ENCODE assay signal across 16 cellular contexts in the genomic region with DNA sequence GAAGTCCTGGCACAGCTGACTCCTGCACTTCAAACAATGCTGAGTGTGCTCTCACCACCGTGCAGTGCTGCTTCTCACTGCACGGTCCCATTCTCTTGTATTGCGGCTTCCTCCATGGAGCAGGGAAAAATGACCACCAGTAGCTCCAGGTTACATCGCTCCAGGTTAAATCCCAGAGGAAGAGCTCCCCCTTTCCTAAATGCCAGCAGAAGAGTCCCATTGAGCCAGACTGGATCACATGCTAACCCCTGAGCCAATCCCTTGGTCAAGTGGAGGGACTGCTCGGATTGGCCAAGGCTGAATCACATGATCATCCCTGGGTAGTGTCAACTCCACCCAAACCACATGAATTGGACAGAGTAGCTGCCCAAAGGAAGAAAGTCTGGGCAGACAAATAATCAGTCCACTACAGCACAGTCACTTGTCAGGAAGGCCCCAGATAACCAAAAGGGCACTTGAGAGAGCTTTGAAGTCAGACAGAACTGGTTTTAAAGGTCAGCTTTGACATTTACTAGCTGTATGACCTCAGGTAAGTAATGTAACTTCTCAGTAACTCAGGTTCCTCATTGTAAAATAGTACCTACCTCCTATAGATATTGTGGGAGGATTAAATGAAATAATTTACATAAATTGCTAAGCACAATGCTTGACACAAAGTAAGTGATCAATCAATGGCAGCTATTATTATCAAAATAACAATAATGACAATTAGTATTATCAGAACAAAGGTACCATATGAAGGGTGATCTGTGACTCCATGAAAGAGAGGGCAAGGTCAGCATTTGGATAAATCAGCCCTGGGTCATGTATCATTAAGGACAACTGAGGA. TPM values are rescaled to one million over a fixed set of nuclear protein-coding genes. Genes with fewer than 3 reads are reported as not detected.
DNase-seq lines count a peak whose midpoint lies in the region; ATAC-seq and TF ChIP-seq lines count a peak whose summit lies in the region.
"Had no signal": no experiment of that assay in that cellular context is flagged by ENCODE, and none has a peak within 500 bp of the region (broad histone marks: within the 10 kb centered on the region; RNA-seq: fewer than 3 reads in every experiment).

No MANE protein-coding gene starts in this region.

- H3K36me3 Mint-ChIP-seq in GM23338 (ENCODE audit: low read depth) (no peaks in the 10 kb centered on the region), WTC11 (no peaks in the 10 kb centered on the region)

- H3K4me3 Mint-ChIP-seq in GM23338 = no peak overlapping the region
- no peak overlapping the region for H3K4me3 Mint-ChIP-seq in WTC11
- H3K4me3 Mint-ChIP-seq: activated CD4-positive, alpha-beta T cell treated with anti-CD3 and anti-CD28 coated beads, Interleukin-2, amount 10 ng/mL, durations not matched to agents 7 days and 5 days had no signal

- no peak overlapping the region for H3K27ac ChIP-seq in GM23338 (ENCODE audit: low read depth)
- H3K27ac ChIP-seq in left lung = peak overlapping the region in 1 of 2 donors; percentile 30
- H3K27ac ChIP-seq: ascending aorta, PC-9 had no signal

- CTCF ChIA-PET in WTC11 (lab: Charles Lee) = interaction anchor here (1.1 kb wide), 1 partner anchor 21 kb away, joined by 3 read pairs; no protein-coding TSS in a partner anchor

- no peaks in the 10 kb centered on the region for H3K9me3 Mint-ChIP-seq in GM23338
- H3K9me3 Mint-ChIP-seq in WTC11 = no peaks in the 10 kb centered on the region
- H3K9me3 Mint-ChIP-seq: activated CD4-positive, alpha-beta T cell treated with anti-CD3 and anti-CD28 coated beads, Interleukin-2, amount 10 ng/mL, durations not matched to agents 7 days and 5 days had no signal

- H2AFZ ChIP-seq in GM23338 = no peak overlapping the region
- H2AFZ ChIP-seq: PC-9 had no signal

- H3K36me3 ChIP-seq in GM23338 (ENCODE audit: insufficient read depth) (no peaks in the 10 kb centered on the region), left lung (no peaks in the 10 kb centered on the region)
- H3K36me3 ChIP-seq: ascending aorta had no signal

- H3K27me3 Mint-ChIP-seq in GM23338 (ENCODE audit: insufficient read depth, low read depth, poor library complexity) (peaks cover 3% of the 10 kb centered on the region), WTC11 (ENCODE audit: low read depth) (no peaks in the 10 kb centered on the region)
- H3K27me3 Mint-ChIP-seq: activated CD4-positive, alpha-beta T cell treated with anti-CD3 and anti-CD28 coated beads, Interleukin-2, amount 10 ng/mL, durations not matched to agents 7 days and 5 days had no signal

- H4K20me1 ChIP-seq in GM23338 (replicated peaks; ENCODE audit: insufficient read depth) = peaks cover 3% of the 10 kb centered on the region; the same call in 1 of the 2 replicates

- H3K27me3 ChIP-seq in GM23338 (ENCODE audit: insufficient read depth) (no peaks in the 10 kb centered on the region), left lung (no peaks in the 10 kb centered on the region)
- H3K27me3 ChIP-seq: ascending aorta had no signal

- no peaks in the 10 kb centered on the region for H3K4me1 ChIP-seq in GM23338 (ENCODE audit: insufficient read depth)
- peaks cover 4 to 12% of the 10 kb centered on the region in 2 donors for H3K4me1 ChIP-seq in left lung
- H3K4me1 ChIP-seq: ascending aorta had no signal

- no peaks in the 10 kb centered on the region for H3K9me3 ChIP-seq in left lung
- H3K9me3 ChIP-seq: ascending aorta had no signal

- H3K79me2 ChIP-seq in GM23338 (replicated peaks; ENCODE audit: insufficient read depth) = 0 out of 2 replicates have a peak, but pooled peaks cover 11% of the 10 kb centered on the region

- DNase-seq in GM23338 (ENCODE audit: low spot score) = peak; percentile 13
- DNase-seq in NCI-H2196 (lab: John Stamatoyannopoulos, UW; ENCODE audit: unreplicated experiment) = peak; percentile 67
- no peak for DNase-seq in WTC11 (ENCODE audit: low spot score)
- DNase-seq in left lung = peak in 1 of 2 donors; percentile 38
- DNase-seq in germinal center (ENCODE audit: low spot score) = no peak
- DNase-seq: activated CD4-positive, alpha-beta T cell treated with anti-CD3 and anti-CD28 coated beads, Interleukin-2, amount 10 ng/mL, durations not matched to agents 7 days and 5 days; Calu3; midbrain; NCI-H524 treated with DMSO at 0.1 percent for 48 hours; PC-9; stimulated activated CD4-positive, alpha-beta T cell treated with anti-CD3 and anti-CD28 coated beads, Interleukin-4, amount 100 ng/mL, for 24 hours had no signal

- H3K27ac Mint-ChIP-seq in GM23338 (no peak overlapping the region), WTC11 (no peak overlapping the region)
- H3K27ac Mint-ChIP-seq: activated CD4-positive, alpha-beta T cell treated with anti-CD3 and anti-CD28 coated beads, Interleukin-2, amount 10 ng/mL, durations not matched to agents 7 days and 5 days had no signal

- peaks cover 4% of the 10 kb centered on the region; the same call in 2 of the 3 replicates for H3K4me1 Mint-ChIP-seq in GM23338
- peaks cover 8% of the 10 kb centered on the region for H3K4me1 Mint-ChIP-seq in WTC11
- H3K4me1 Mint-ChIP-seq: activated CD4-positive, alpha-beta T cell treated with anti-CD3 and anti-CD28 coated beads, Interleukin-2, amount 10 ng/mL, durations not matched to agents 7 days and 5 days had no signal

- TF ChIP-seq CTCF in GM23338 (conservative IDR thresholded peaks at IDR 0.05; ENCODE audit: low read depth in 2 of 2) = no peak
- TF ChIP-seq CTCF in WTC11 (IDR thresholded peaks at IDR 0.05) = no peak
- no peak for TF ChIP-seq CTCF in left lung (IDR thresholded peaks at IDR 0.05)

- H3K4me2 ChIP-seq in GM23338 = no peak overlapping the region
- H3K4me2 ChIP-seq: PC-9 had no signal

- POLR2A ChIA-PET in WTC11 (lab: Charles Lee) = no interaction called here

- no peaks in the 10 kb centered on the region for H3K9me2 ChIP-seq in GM23338 (ENCODE audit: insufficient read depth)

- no peak for ATAC-seq in GM23338
- peak; percentile 64 for ATAC-seq in WTC11
- peak; percentile 65 for ATAC-seq in left lung
- no peak for ATAC-seq in HG02981 (IDR thresholded peaks at IDR 0.05; ENCODE audit: unreplicated experiment)
- no peak for ATAC-seq in GM21619 (IDR thresholded peaks at IDR 0.05; ENCODE audit: unreplicated experiment)
- no peak for ATAC-seq in GM19463 (IDR thresholded peaks at IDR 0.05; ENCODE audit: unreplicated experiment)

- no peaks in the 10 kb centered on the region; the same call in 1 of the 2 replicates for H3F3A ChIP-seq in GM23338 (replicated peaks; ENCODE audit: low read depth)

- intact Hi-C loops in left lung (cut with DNase I) = no loop called here

- H3K4me3 ChIP-seq in GM23338 (no peak overlapping the region), left lung (no peak overlapping the region)
- H3K4me3 ChIP-seq: ascending aorta, PC-9 had no signal

TF ChIP-seq in GM23338, 12 proteins besides CTCF, POLR2A, EP300 and RAD21 (continues in another document):
- TF ChIP-seq ZNF331 (CRISPR knock-in tag; IDR thresholded peaks at IDR 0.05; ENCODE audit: low read depth) = no peak
- TF ChIP-seq NANOG (IDR thresholded peaks at IDR 0.05; ENCODE audit: borderline replicate concordance) = no peak
- no peak for TF ChIP-seq ZNF114 (CRISPR knock-in tag; IDR thresholded peaks at IDR 0.05)
- no peak for TF ChIP-seq EZH2 (IDR thresholded peaks at IDR 0.05; ENCODE audit: low read depth, unreplicated experiment)
- TF ChIP-seq POLR2AphosphoS5 (IDR thresholded peaks at IDR 0.05; ENCODE audit: low read depth) = no peak
- TF ChIP-seq STAT1 (IDR thresholded peaks at IDR 0.05; ENCODE audit: unreplicated experiment) = no peak
- no peak for TF ChIP-seq CREB1 (CRISPR knock-in tag; IDR thresholded peaks at IDR 0.05; ENCODE audit: low read depth)

TF ChIP-seq in WTC11, 78 proteins besides CTCF, POLR2A, EP300 and RAD21 (continues in another document):
- no peak for TF ChIP-seq MXD4 (CRISPR knock-in tag; IDR thresholded peaks at IDR 0.05; ENCODE audit: borderline replicate concordance)
- TF ChIP-seq RELA (CRISPR knock-in tag; IDR thresholded peaks at IDR 0.05; ENCODE audit: borderline replicate concordance) = no peak
- TF ChIP-seq ZNF232 (CRISPR knock-in tag; IDR thresholded peaks at IDR 0.05) = no peak
- TF ChIP-seq, protein P1, sequence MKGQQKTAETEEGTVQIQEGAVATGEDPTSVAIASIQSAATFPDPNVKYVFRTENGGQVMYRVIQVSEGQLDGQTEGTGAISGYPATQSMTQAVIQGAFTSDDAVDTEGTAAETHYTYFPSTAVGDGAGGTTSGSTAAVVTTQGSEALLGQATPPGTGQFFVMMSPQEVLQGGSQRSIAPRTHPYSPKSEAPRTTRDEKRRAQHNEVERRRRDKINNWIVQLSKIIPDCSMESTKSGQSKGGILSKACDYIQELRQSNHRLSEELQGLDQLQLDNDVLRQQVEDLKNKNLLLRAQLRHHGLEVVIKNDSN (CRISPR knock-in tag; IDR thresholded peaks at IDR 0.05) = no peak
- no peak for TF ChIP-seq ETV6 (CRISPR knock-in tag; IDR thresholded peaks at IDR 0.05)
- no peak for TF ChIP-seq ESRRA (CRISPR knock-in tag; IDR thresholded peaks at IDR 0.05; ENCODE audit: borderline replicate concordance)
- TF ChIP-seq ZNF121 (CRISPR knock-in tag; IDR thresholded peaks at IDR 0.05) = no peak
- no peak for TF ChIP-seq TCF7 (CRISPR knock-in tag; IDR thresholded peaks at IDR 0.05; ENCODE audit: low read depth)
- no peak for TF ChIP-seq CDX4 (CRISPR knock-in tag; IDR thresholded peaks at IDR 0.05; ENCODE audit: borderline replicate concordance)
- no peak for TF ChIP-seq NR1H2 (CRISPR knock-in tag; IDR thresholded peaks at IDR 0.05)
- TF ChIP-seq ZNF219 (CRISPR knock-in tag; IDR thresholded peaks at IDR 0.05; ENCODE audit: borderline replicate concordance) = no peak
- no peak for TF ChIP-seq NFYB (CRISPR knock-in tag; conservative IDR thresholded peaks at IDR 0.05; ENCODE audit: low read depth)

RNA-seq across cellular contexts. Expression of gene TEC, which starts 14.3 kb away (rescaled TPM):
- total RNA-seq in GM23338 (2014; rRNA removed; shearing (Covaris generic)) = 3.0 and 8.3 TPM in 2 replicates
- 1.9 and 2.9 TPM in 2 replicates for polyA plus RNA-seq in GM23338 (2016; fragmentation: Nextera tagmentation; extraction: Ambion mirVana)
- total RNA-seq in WTC11 (2021) (8.8 to 10.5 TPM (median 9.2 TPM) in 3 replicates), left lung (1 to 10 TPM; 4.5 to 5.8 TPM)
- polyA plus RNA-seq: neural cell had no signal

Comparison
In these comparisons a context has a peak if more than half of its experiments do, and no peak if none do; other contexts are left out.
1. ATAC-seq: peak in WTC11 (single experiment) and left lung (single experiment); none in GM23338 (single experiment), HG02981 (single experiment), GM21619 (single experiment) and GM19463 (single experiment).
2. DNase-seq: peak in GM23338 (single experiment) and NCI-H2196 (single experiment); none in WTC11 (single experiment) and germinal center (single experiment).